Comparison of ENCODE assay signal across 34 cellular contexts in the genomic region with DNA sequence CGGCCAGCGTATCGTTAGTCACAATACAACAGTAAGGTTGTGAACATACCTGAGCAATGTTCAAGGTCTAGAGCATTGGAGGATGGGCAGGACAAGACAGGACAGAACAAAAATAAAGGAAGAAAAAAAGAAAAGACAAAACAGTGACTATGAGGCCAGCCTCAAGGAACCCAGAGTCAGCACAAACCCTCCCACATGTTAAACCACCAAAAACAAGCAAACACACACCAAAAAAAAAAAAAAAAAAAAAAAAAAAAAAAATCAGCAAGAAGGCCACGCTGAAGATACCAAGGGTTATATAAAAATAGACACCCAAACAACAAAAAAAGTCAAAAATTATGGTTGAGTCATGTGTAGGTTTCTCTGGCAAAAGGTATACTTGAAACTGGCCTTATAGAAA. TPM values are rescaled to one million over a fixed set of nuclear protein-coding genes. Genes with fewer than 3 reads are reported as not detected.
"Had no signal": no experiment of that assay in that cellular context is flagged by ENCODE, and none has a peak within 500 bp of the region (broad histone marks: within the 10 kb centered on the region; RNA-seq: fewer than 3 reads in every experiment).

No MANE protein-coding gene starts in this region.

- H3K4me3 ChIP-seq: coronary artery, dorsolateral prefrontal cortex, esophagus muscularis mucosa, gastrocnemius medialis, heart left ventricle had no signal

- ATAC-seq: activated CD4-positive, alpha-beta T cell treated with anti-CD3 and anti-CD28 coated beads for 36 hours; activated CD8-positive, alpha-beta memory T cell treated with anti-CD3 and anti-CD28 coated beads, Interleukin-2, amount 10 ng/mL, durations not matched to agents 7 days and 5 days; activated CD8-positive, alpha-beta T cell treated with anti-CD3 and anti-CD28 coated beads, Interleukin-2, amount 10 ng/mL, durations not matched to agents 7 days and 5 days; activated T-cell treated with anti-CD3 and anti-CD28 coated beads, Interleukin-2, amount 50 U/mL, for 72 hours; activated T-helper 17 cell treated with anti-CD3 and anti-CD28 coated beads, Interleukin-2, amount 50 U/mL, for 72 hours; foreskin keratinocyte; gastrocnemius medialis; heart left ventricle; T-helper 17 cell had no signal

- H3K4me1 ChIP-seq: esophagus muscularis mucosa, foreskin keratinocyte, gastrocnemius medialis, heart left ventricle had no signal

- H3K4me1 Mint-ChIP-seq: activated T-helper 17 cell treated with anti-CD3 and anti-CD28 coated beads, Interleukin-2, amount 50 U/mL, for 72 hours; T-helper 17 cell had no signal

- H3K27me3 ChIP-seq: brain microvascular endothelial cell, dorsolateral prefrontal cortex, esophagus muscularis mucosa, foreskin keratinocyte, gastrocnemius medialis, heart left ventricle had no signal

- DNase-seq: activated CD4-positive, alpha-beta memory T cell treated with anti-CD3 and anti-CD28 coated beads for 36 hours; activated CD4-positive, alpha-beta T cell treated with anti-CD3 and anti-CD28 coated beads for 36 hours; activated CD4-positive, alpha-beta T cell treated with anti-CD3 and anti-CD28 coated beads, Interleukin-2, amount 10 ng/mL, durations not matched to agents 24 days and 14 days; activated CD4-positive, CD25-positive, alpha-beta regulatory T cell; activated CD4-positive, CD25-positive, alpha-beta regulatory T cell treated with anti-CD3 and anti-CD28 coated beads, Interleukin-2, amount 50 U/mL, for 72 hours; activated CD8-positive, alpha-beta memory T cell treated with anti-CD3 and anti-CD28 coated beads, Interleukin-2, amount 10 ng/mL, durations not matched to agents 7 days and 5 days; activated CD8-positive, alpha-beta memory T cell treated with anti-CD3 and anti-CD28 coated beads, Interleukin-2, amount 50 U/mL, for 4 hours; activated CD8-positive, alpha-beta T cell treated with anti-CD3 and anti-CD28 coated beads, Interleukin-2, amount 10 ng/mL, durations not matched to agents 7 days and 5 days; activated effector memory CD4-positive, alpha-beta T cell treated with Interleukin-2 at 50 U/mL for 16 hours; activated gamma-delta T cell treated with Interleukin-2 at 50 U/mL for 16 hours; activated naive CD4-positive, alpha-beta T cell treated with anti-CD3 and anti-CD28 coated beads, Interleukin-2, amount 50 U/mL, for 16 hours; activated naive CD4-positive, alpha-beta T cell treated with Interleukin-2 at 50 U/mL for 16 hours; activated T-cell treated with anti-CD3 and anti-CD28 coated beads, Interleukin-2, amount 50 U/mL, for 24 hours; activated T-cell treated with anti-CD3 and anti-CD28 coated beads, Interleukin-2, amount 50 U/mL, for 72 hours; amniotic stem cell; anterior cingulate cortex; brain microvascular endothelial cell; dorsolateral prefrontal cortex; effector memory CD4-positive, alpha-beta T cell; erythroblast; foreskin keratinocyte; gastrocnemius medialis; glutamatergic neuron; heart left ventricle; T-helper 17 cell had no signal

- H3K27ac Mint-ChIP-seq: activated CD4-positive, alpha-beta memory T cell treated with anti-CD3 and anti-CD28 coated beads for 36 hours; activated CD4-positive, alpha-beta T cell treated with anti-CD3 and anti-CD28 coated beads for 36 hours; activated CD4-positive, alpha-beta T cell treated with anti-CD3 and anti-CD28 coated beads, Interleukin-2, amount 10 ng/mL, durations not matched to agents 24 days and 14 days; activated CD8-positive, alpha-beta memory T cell treated with anti-CD3 and anti-CD28 coated beads, Interleukin-2, amount 10 ng/mL, durations not matched to agents 7 days and 5 days; activated CD8-positive, alpha-beta T cell treated with anti-CD3 and anti-CD28 coated beads, Interleukin-2, amount 10 ng/mL, durations not matched to agents 7 days and 5 days; activated naive CD8-positive, alpha-beta T cell; activated T-cell treated with anti-CD3 and anti-CD28 coated beads, Interleukin-2, amount 50 U/mL, for 72 hours; activated T-helper 17 cell treated with anti-CD3 and anti-CD28 coated beads, Interleukin-2, amount 50 U/mL, for 72 hours; dendritic cell treated with granulocyte-macrophage colony-stimulating factor and Interleukin-4, amounts not matched to agents 40 ng/mL and 50 ng/mL, for 4 days; T-helper 17 cell had no signal

- H3K4me3 Mint-ChIP-seq: activated CD4-positive, alpha-beta memory T cell treated with anti-CD3 and anti-CD28 coated beads for 36 hours; activated CD4-positive, alpha-beta T cell treated with anti-CD3 and anti-CD28 coated beads for 36 hours; activated CD4-positive, alpha-beta T cell treated with anti-CD3 and anti-CD28 coated beads, Interleukin-2, amount 10 ng/mL, durations not matched to agents 24 days and 14 days; activated CD8-positive, alpha-beta memory T cell treated with anti-CD3 and anti-CD28 coated beads, Interleukin-2, amount 10 ng/mL, durations not matched to agents 7 days and 5 days; activated CD8-positive, alpha-beta T cell treated with anti-CD3 and anti-CD28 coated beads, Interleukin-2, amount 10 ng/mL, durations not matched to agents 7 days and 5 days; activated naive CD8-positive, alpha-beta T cell; activated T-cell treated with anti-CD3 and anti-CD28 coated beads, Interleukin-2, amount 50 U/mL, for 24 hours; activated T-cell treated with anti-CD3 and anti-CD28 coated beads, Interleukin-2, amount 50 U/mL, for 72 hours; activated T-helper 17 cell treated with anti-CD3 and anti-CD28 coated beads, Interleukin-2, amount 50 U/mL, for 72 hours; central memory CD8-positive, alpha-beta T cell; dendritic cell treated with granulocyte-macrophage colony-stimulating factor and Interleukin-4, amounts not matched to agents 40 ng/mL and 50 ng/mL, for 4 days; T-helper 17 cell had no signal

- H3K27me3 Mint-ChIP-seq: activated CD4-positive, alpha-beta memory T cell treated with anti-CD3 and anti-CD28 coated beads for 36 hours; activated CD4-positive, alpha-beta T cell treated with anti-CD3 and anti-CD28 coated beads for 36 hours; activated CD4-positive, alpha-beta T cell treated with anti-CD3 and anti-CD28 coated beads, Interleukin-2, amount 10 ng/mL, durations not matched to agents 24 days and 14 days; activated CD8-positive, alpha-beta memory T cell treated with anti-CD3 and anti-CD28 coated beads, Interleukin-2, amount 10 ng/mL, durations not matched to agents 7 days and 5 days; activated naive CD8-positive, alpha-beta T cell; activated T-cell treated with anti-CD3 and anti-CD28 coated beads, Interleukin-2, amount 50 U/mL, for 24 hours; activated T-helper 17 cell treated with anti-CD3 and anti-CD28 coated beads, Interleukin-2, amount 50 U/mL, for 72 hours; central memory CD8-positive, alpha-beta T cell; dendritic cell treated with granulocyte-macrophage colony-stimulating factor and Interleukin-4, amounts not matched to agents 40 ng/mL and 50 ng/mL, for 4 days; T-helper 17 cell had no signal

- H3K27ac ChIP-seq: brain microvascular endothelial cell, coronary artery, dorsolateral prefrontal cortex, esophagus muscularis mucosa, foreskin keratinocyte, gastrocnemius medialis, heart left ventricle had no signal

- H3K9me3 Mint-ChIP-seq: activated CD4-positive, alpha-beta memory T cell treated with anti-CD3 and anti-CD28 coated beads for 36 hours; activated CD4-positive, alpha-beta T cell treated with anti-CD3 and anti-CD28 coated beads, Interleukin-2, amount 10 ng/mL, durations not matched to agents 24 days and 14 days; activated T-cell treated with anti-CD3 and anti-CD28 coated beads, Interleukin-2, amount 50 U/mL, for 24 hours; activated T-cell treated with anti-CD3 and anti-CD28 coated beads, Interleukin-2, amount 50 U/mL, for 72 hours; activated T-helper 17 cell treated with anti-CD3 and anti-CD28 coated beads, Interleukin-2, amount 50 U/mL, for 72 hours; central memory CD8-positive, alpha-beta T cell; dendritic cell treated with granulocyte-macrophage colony-stimulating factor and Interleukin-4, amounts not matched to agents 40 ng/mL and 50 ng/mL, for 4 days had no signal

- H3K9me3 ChIP-seq: esophagus muscularis mucosa, gastrocnemius medialis, heart left ventricle had no signal

RNA-seq across cellular contexts. Expression of a gene that starts 21.8 kb away (rescaled TPM):
- total RNA-seq: astrocyte, bronchial epithelial cell, foreskin keratinocyte had no signal
- polyA plus RNA-seq: foreskin keratinocyte had no signal

RNA-seq across cellular contexts. Expression of a gene that starts 42.2 kb away (rescaled TPM):
- total RNA-seq: activated CD4-positive, alpha-beta memory T cell treated with anti-CD3 and anti-CD28 coated beads for 36 hours; activated CD4-positive, alpha-beta T cell treated with anti-CD3 and anti-CD28 coated beads for 36 hours; activated CD4-positive, alpha-beta T cell treated with anti-CD3 and anti-CD28 coated beads, Interleukin-2, amount 10 ng/mL, durations not matched to agents 24 days and 14 days; activated CD8-positive, alpha-beta memory T cell treated with anti-CD3 and anti-CD28 coated beads for 36 hours; activated CD8-positive, alpha-beta memory T cell treated with anti-CD3 and anti-CD28 coated beads, Interleukin-2, amount 10 ng/mL, durations not matched to agents 7 days and 5 days; activated CD8-positive, alpha-beta T cell treated with anti-CD3 and anti-CD28 coated beads, Interleukin-2, amount 10 ng/mL, durations not matched to agents 7 days and 5 days; activated T-cell treated with anti-CD3 and anti-CD28 coated beads, Interleukin-2, amount 50 U/mL, for 72 hours; activated T-helper 17 cell treated with anti-CD3 and anti-CD28 coated beads, Interleukin-2, amount 50 U/mL, for 72 hours; astrocyte; bronchial epithelial cell; foreskin keratinocyte; T-helper 17 cell had no signal
- polyA plus RNA-seq: foreskin keratinocyte had no signal
